Comparison of ENCODE assay signal across 20 cellular contexts in genomic region chr10:36608251-36608650, GRCh38.
DNase-seq lines count a peak whose midpoint lies in the region; TF ChIP-seq lines count a peak whose summit lies in the region.
"Had no signal": no experiment of that assay in that cellular context is flagged by ENCODE, and none has a peak within 500 bp of the region (broad histone marks: within the 10 kb centered on the region; RNA-seq: fewer than 3 reads in every experiment).

No MANE protein-coding gene starts in this region.

- H4K20me1 ChIP-seq in SK-N-SH (ENCODE audit: insufficient read depth) (no peaks in the 10 kb centered on the region), fibroblast of lung (ENCODE audit: control insufficient read depth, extremely low read depth, insufficient read depth, low read length) (no peaks in the 10 kb centered on the region)

- no peaks in the 10 kb centered on the region for H3K27me3 ChIP-seq in SK-N-SH (ENCODE audit: insufficient read depth)
- H3K27me3 ChIP-seq in fibroblast of lung (ENCODE audit: control insufficient read depth, insufficient read depth, low read length) = no peaks in the 10 kb centered on the region
- no peaks in the 10 kb centered on the region for H3K27me3 ChIP-seq in tibial nerve

- TF ChIP-seq CTCF in SK-N-SH (IDR thresholded peaks at IDR 0.05) (no peak), fibroblast of lung (conservative IDR thresholded peaks at IDR 0.05 in 1 of 2, IDR thresholded peaks at IDR 0.05 in 1 of 2; ENCODE audit: low read depth in 1 of 2, low read length in 2 of 2) (no peak), tibial nerve (IDR thresholded peaks at IDR 0.05) (no peak)

- H3K4me3 ChIP-seq in SK-N-SH (ENCODE audit: low read depth in 2 of 2, low read length in 1 of 2) = no peak overlapping the region
- H3K4me3 ChIP-seq in fibroblast of lung (replicated peaks in 1 of 4; ENCODE audit: control extremely low read depth in 1 of 4, insufficient read depth in 1 of 4, low read depth in 3 of 4, low read length in 4 of 4) = no peak overlapping the region
- no peak overlapping the region for H3K4me3 ChIP-seq in skeletal muscle cell (ENCODE audit: low read depth, low read length)
- H3K4me3 ChIP-seq in tibial nerve = no peak overlapping the region
- H3K4me3 ChIP-seq: lower lobe of right lung had no signal

- H3K4me2 ChIP-seq in SK-N-SH = peak overlapping the region; percentile 24
- no peak overlapping the region for H3K4me2 ChIP-seq in fibroblast of lung (ENCODE audit: extremely low read depth, insufficient read depth, low read length)

- peaks cover 42% of the 10 kb centered on the region for H3F3A ChIP-seq in SK-N-SH (replicated peaks; ENCODE audit: insufficient read depth)

- H3K9me3 ChIP-seq in SK-N-SH (no peaks in the 10 kb centered on the region), fibroblast of lung (ENCODE audit: control insufficient read depth, insufficient read depth, low read depth, low read length) (no peaks in the 10 kb centered on the region), tibial nerve (no peaks in the 10 kb centered on the region)
- H3K9me3 ChIP-seq: lower lobe of right lung had no signal

- POLR2A ChIA-PET in SK-N-SH (lab: Yijun Ruan, JAX) = no interaction called here

- TF ChIP-seq POLR2A in tibial nerve (IDR thresholded peaks at IDR 0.05) = no peak

- TF ChIP-seq RAD21 in SK-N-SH (IDR thresholded peaks at IDR 0.05; ENCODE audit: low read length) = no peak

- peak overlapping the region in 1 of 2 experiments; percentile 65; a peak in 2 of 4 replicates for H3K27ac ChIP-seq in SK-N-SH (ENCODE audit: low read depth in 2 of 2, low read length in 1 of 2)
- H3K27ac ChIP-seq in fibroblast of lung (ENCODE audit: insufficient read depth, low read length) = no peak overlapping the region
- no peak overlapping the region for H3K27ac ChIP-seq in tibial nerve
- H3K27ac ChIP-seq: lower lobe of right lung, VCaP had no signal

- H3K9me2 ChIP-seq in SK-N-SH = no peaks in the 10 kb centered on the region

- H3K79me2 ChIP-seq in SK-N-SH (ENCODE audit: insufficient read depth) (no peaks in the 10 kb centered on the region), fibroblast of lung (ENCODE audit: control insufficient read depth, insufficient read depth, low read length) (no peaks in the 10 kb centered on the region)

- H3K4me1 ChIP-seq in SK-N-SH (ENCODE audit: control insufficient read depth in 1 of 2, insufficient read depth in 2 of 2, low read depth in 1 of 2, low read length in 1 of 2) (peaks cover 0 to 35% of the 10 kb centered on the region in 2 experiments; a peak in 3 of 4 replicates), fibroblast of lung (ENCODE audit: control insufficient read depth, extremely low read depth, insufficient read depth, low read length) (no peaks in the 10 kb centered on the region), tibial nerve (peaks cover 0 to 15% (median 0%) of the 10 kb centered on the region in 4 donors)
- H3K4me1 ChIP-seq: lower lobe of right lung had no signal

- TF ChIP-seq EP300 in SK-N-SH (IDR thresholded peaks at IDR 0.05; ENCODE audit: borderline replicate concordance in 1 of 2, low read depth in 1 of 2, low read length in 1 of 2) (peak in 1 of 2 experiments; percentile 89; a peak in 2 of 4 replicates), tibial nerve (IDR thresholded peaks at IDR 0.05) (no peak)

- CTCF ChIA-PET in SK-N-SH (lab: Yijun Ruan, JAX) = no interaction called here

- H3K36me3 ChIP-seq in SK-N-SH (replicated peaks in 1 of 2; ENCODE audit: control insufficient read depth in 1 of 2, insufficient read depth in 2 of 2, low read length in 1 of 2) = no peaks in the 10 kb centered on the region
- H3K36me3 ChIP-seq in fibroblast of lung (ENCODE audit: control insufficient read depth, insufficient read depth, low read length) = no peaks in the 10 kb centered on the region
- H3K36me3 ChIP-seq in tibial nerve = no peaks in the 10 kb centered on the region
- H3K36me3 ChIP-seq: lower lobe of right lung had no signal

- DNase-seq in GM04503 (ENCODE audit: low read depth) (peak; percentile 39), SK-N-SH (no peak), fibroblast of lung (ENCODE audit: low read depth in 2 of 2) (peak; percentile 9 to 77), skeletal muscle cell (ENCODE audit: low read depth) (peak; percentile 31), NCI-H187 (lab: John Stamatoyannopoulos, UW) (no peak), NCI-H524 (lab: John Stamatoyannopoulos, UW) (no peak), mucosa of gallbladder (ENCODE audit: low spot score) (no peak), tibial nerve (ENCODE audit: low spot score in 2 of 2) (no peak)
- DNase-seq: activated CD4-positive, alpha-beta T cell treated with anti-CD3 and anti-CD28 coated beads, Interleukin-2, amount 50 U/mL, for 4 hours; activated naive CD8-positive, alpha-beta T cell treated with anti-CD3 and anti-CD28 coated beads for 36 hours; cerebellar nuclear complex; GOT3; Kasumi-1; lower lobe of right lung; naive thymus-derived CD4-positive, alpha-beta T cell; NCI-H1436; stimulated activated CD4-positive, alpha-beta T cell treated with anti-CD3 and anti-CD28 coated beads, Interleukin-12 subunit alpha, Interleukin-12 subunit beta, amount 100 ng/mL, for 4 hours; stimulated activated naive CD4-positive, alpha-beta T cell treated with Interleukin-2 at 50 U/mL for 16 hours; T-cell had no signal

- H2AFZ ChIP-seq in SK-N-SH (ENCODE audit: low read depth) (no peak overlapping the region), fibroblast of lung (ENCODE audit: low read length) (no peak overlapping the region)

- 6% methylated on average over 1 of the region's 1 CpG for WGBS in SK-N-SH (ENCODE audit: low lambda C conversion rate)
- WGBS in tibial nerve, 2 donors = 19 to 23% methylated on average over 1 of the region's 1 CpG

- no peak overlapping the region for H3K9ac ChIP-seq in SK-N-SH
- no peak overlapping the region for H3K9ac ChIP-seq in fibroblast of lung (ENCODE audit: insufficient read depth, low read length)

TF ChIP-seq in SK-N-SH, 30 proteins besides CTCF, POLR2A, EP300 and RAD21 (continues in another document):
- no peak for TF ChIP-seq RFX5 (IDR thresholded peaks at IDR 0.05; ENCODE audit: low read length)
- TF ChIP-seq FOXM1 (IDR thresholded peaks at IDR 0.05; ENCODE audit: low read depth) = peak; percentile 57; the same call in 1 of the 2 replicates
- TF ChIP-seq TCF12 (IDR thresholded peaks at IDR 0.05) = peak; percentile 84
- TF ChIP-seq RCOR1 (IDR thresholded peaks at IDR 0.05; ENCODE audit: low read length) = no peak
- TF ChIP-seq NFIC (IDR thresholded peaks at IDR 0.05; ENCODE audit: borderline replicate concordance) = peak; percentile 86
- TF ChIP-seq, protein P1, sequence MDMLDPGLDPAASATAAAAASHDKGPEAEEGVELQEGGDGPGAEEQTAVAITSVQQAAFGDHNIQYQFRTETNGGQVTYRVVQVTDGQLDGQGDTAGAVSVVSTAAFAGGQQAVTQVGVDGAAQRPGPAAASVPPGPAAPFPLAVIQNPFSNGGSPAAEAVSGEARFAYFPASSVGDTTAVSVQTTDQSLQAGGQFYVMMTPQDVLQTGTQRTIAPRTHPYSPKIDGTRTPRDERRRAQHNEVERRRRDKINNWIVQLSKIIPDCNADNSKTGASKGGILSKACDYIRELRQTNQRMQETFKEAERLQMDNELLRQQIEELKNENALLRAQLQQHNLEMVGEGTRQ (IDR thresholded peaks at IDR 0.05; ENCODE audit: borderline replicate concordance, low read depth, low read length) = no peak
- no peak for TF ChIP-seq MXI1 (IDR thresholded peaks at IDR 0.05; ENCODE audit: low read depth, low read length)
- TF ChIP-seq GATA2 (CRISPR knock-in tag; IDR thresholded peaks at IDR 0.05) = no peak
- TF ChIP-seq, protein P2, sequence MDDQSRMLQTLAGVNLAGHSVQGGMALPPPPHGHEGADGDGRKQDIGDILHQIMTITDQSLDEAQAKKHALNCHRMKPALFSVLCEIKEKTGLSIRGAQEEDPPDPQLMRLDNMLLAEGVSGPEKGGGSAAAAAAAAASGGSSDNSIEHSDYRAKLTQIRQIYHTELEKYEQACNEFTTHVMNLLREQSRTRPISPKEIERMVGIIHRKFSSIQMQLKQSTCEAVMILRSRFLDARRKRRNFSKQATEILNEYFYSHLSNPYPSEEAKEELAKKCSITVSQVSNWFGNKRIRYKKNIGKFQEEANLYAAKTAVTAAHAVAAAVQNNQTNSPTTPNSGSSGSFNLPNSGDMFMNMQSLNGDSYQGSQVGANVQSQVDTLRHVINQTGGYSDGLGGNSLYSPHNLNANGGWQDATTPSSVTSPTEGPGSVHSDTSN (IDR thresholded peaks at IDR 0.05) = peak; percentile 81
- TF ChIP-seq CHD2 (IDR thresholded peaks at IDR 0.05; ENCODE audit: low read length, partially characterized antibody) = no peak
- no peak for TF ChIP-seq NRF1 (IDR thresholded peaks at IDR 0.05; ENCODE audit: low read depth, low read length)
- no peak for TF ChIP-seq SIN3A (IDR thresholded peaks at IDR 0.05; ENCODE audit: borderline replicate concordance, low read depth, low read length)
- peak; percentile 66; the same call in 1 of the 2 replicates for TF ChIP-seq FOSL2 (IDR thresholded peaks at IDR 0.05; ENCODE audit: borderline replicate concordance, low read depth)
- TF ChIP-seq ELF1 (IDR thresholded peaks at IDR 0.05) = no peak
- TF ChIP-seq, protein P3, sequence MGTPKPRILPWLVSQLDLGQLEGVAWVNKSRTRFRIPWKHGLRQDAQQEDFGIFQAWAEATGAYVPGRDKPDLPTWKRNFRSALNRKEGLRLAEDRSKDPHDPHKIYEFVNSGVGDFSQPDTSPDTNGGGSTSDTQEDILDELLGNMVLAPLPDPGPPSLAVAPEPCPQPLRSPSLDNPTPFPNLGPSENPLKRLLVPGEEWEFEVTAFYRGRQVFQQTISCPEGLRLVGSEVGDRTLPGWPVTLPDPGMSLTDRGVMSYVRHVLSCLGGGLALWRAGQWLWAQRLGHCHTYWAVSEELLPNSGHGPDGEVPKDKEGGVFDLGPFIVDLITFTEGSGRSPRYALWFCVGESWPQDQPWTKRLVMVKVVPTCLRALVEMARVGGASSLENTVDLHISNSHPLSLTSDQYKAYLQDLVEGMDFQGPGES (IDR thresholded peaks at IDR 0.05; ENCODE audit: low read depth, low read length) = no peak
- no peak for TF ChIP-seq YY1 (IDR thresholded peaks at IDR 0.05; ENCODE audit: low read depth)
- TF ChIP-seq FOXJ3 (CRISPR knock-in tag; IDR thresholded peaks at IDR 0.05) = no peak

Comparison
In these comparisons a context has a peak if more than half of its experiments do, and no peak if none do; other contexts are left out.
1. DNase-seq: peak in GM04503 (single experiment), fibroblast of lung (2 of 2) and skeletal muscle cell (single experiment); none in SK-N-SH (single experiment), NCI-H187 (0 of 2), NCI-H524 (0 of 2), mucosa of gallbladder (single experiment) and tibial nerve (0 of 2).